32 cellular contexts compared by ENCODE assay signal in genomic region chr1:205217418-205217817, GRCh38.
"Had no signal": no experiment of that assay in that cellular context is flagged by ENCODE, and none has a peak within 500 bp of the region (broad histone marks: within the 10 kb centered on the region; RNA-seq: fewer than 3 reads in every experiment).

No MANE protein-coding gene starts in this region.

- DNase-seq: activated CD4-positive, alpha-beta memory T cell treated with anti-CD3 and anti-CD28 coated beads, Interleukin-2, amount 10 ng/mL, durations not matched to agents 7 days and 5 days; activated CD4-positive, alpha-beta T cell treated with anti-CD3 and anti-CD28 coated beads for 36 hours; activated CD4-positive, alpha-beta T cell treated with anti-CD3 and anti-CD28 coated beads, Interleukin-2, amount 10 ng/mL, durations not matched to agents 24 days and 14 days; activated CD4-positive, alpha-beta T cell treated with anti-CD3 and anti-CD28 coated beads, Interleukin-2, amount 50 U/mL, for 4 hours; activated CD4-positive, CD25-positive, alpha-beta regulatory T cell; activated CD4-positive, CD25-positive, alpha-beta regulatory T cell treated with anti-CD3 and anti-CD28 coated beads, Interleukin-2, amount 50 U/mL, for 72 hours; activated CD8-positive, alpha-beta memory T cell treated with anti-CD3 and anti-CD28 coated beads, Interleukin-2, amount 50 U/mL, for 48 hours; activated gamma-delta T cell; activated naive CD4-positive, alpha-beta T cell; activated naive CD4-positive, alpha-beta T cell treated with anti-CD3 and anti-CD28 coated beads, Interleukin-2, amount 10 ng/mL, durations not matched to agents 7 days and 5 days; activated naive CD8-positive, alpha-beta T cell treated with anti-CD3 and anti-CD28 coated beads, Interleukin-2, amount 10 ng/mL, durations not matched to agents 7 days and 5 days; activated T-cell treated with anti-CD3 and anti-CD28 coated beads for 4 hours; activated T-cell treated with anti-CD3 and anti-CD28 coated beads, Interleukin-2, amount 50 U/mL, for 24 hours; activated T-cell treated with anti-CD3 and anti-CD28 coated beads, Interleukin-2, amount 50 U/mL, for 72 hours; central memory CD4-positive, alpha-beta T cell; cerebellar nuclear complex; colonic mucosa; effector memory CD4-positive, alpha-beta T cell; endodermal cell; foreskin keratinocyte; heart right ventricle; T-helper 1 cell; T-helper 17 cell; T1000 had no signal

- ATAC-seq: activated CD4-positive, alpha-beta T cell treated with anti-CD3 and anti-CD28 coated beads for 36 hours; activated naive CD4-positive, alpha-beta T cell treated with anti-CD3 and anti-CD28 coated beads, Interleukin-2, amount 50 U/mL, for 72 hours; activated T-cell treated with anti-CD3 and anti-CD28 coated beads, Interleukin-2, amount 50 U/mL, for 72 hours; esophagus mucosa; foreskin keratinocyte; gastroesophageal sphincter; heart right ventricle; T-helper 17 cell had no signal

- H3K27ac ChIP-seq: ascending aorta, breast epithelium, cardiac muscle cell, colonic mucosa, foreskin keratinocyte, gastroesophageal sphincter, heart right ventricle had no signal

- H3K36me3 Mint-ChIP-seq: activated naive CD4-positive, alpha-beta T cell treated with anti-CD3 and anti-CD28 coated beads, Interleukin-2, amount 10 ng/mL, durations not matched to agents 7 days and 5 days; activated naive CD4-positive, alpha-beta T cell treated with anti-CD3 and anti-CD28 coated beads, Interleukin-2, amount 50 U/mL, for 72 hours; activated naive CD8-positive, alpha-beta T cell treated with anti-CD3 and anti-CD28 coated beads, Interleukin-2, amount 10 ng/mL, durations not matched to agents 7 days and 5 days; brain had no signal

- H3K9me3 Mint-ChIP-seq: activated CD4-positive, alpha-beta memory T cell treated with anti-CD3 and anti-CD28 coated beads, Interleukin-2, amount 10 ng/mL, durations not matched to agents 7 days and 5 days; activated CD4-positive, alpha-beta T cell treated with anti-CD3 and anti-CD28 coated beads, Interleukin-2, amount 10 ng/mL, durations not matched to agents 24 days and 14 days; activated naive CD4-positive, alpha-beta T cell treated with anti-CD3 and anti-CD28 coated beads, Interleukin-2, amount 10 ng/mL, durations not matched to agents 7 days and 5 days; activated naive CD4-positive, alpha-beta T cell treated with anti-CD3 and anti-CD28 coated beads, Interleukin-2, amount 50 U/mL, for 72 hours; activated naive CD8-positive, alpha-beta T cell treated with anti-CD3 and anti-CD28 coated beads, Interleukin-2, amount 10 ng/mL, durations not matched to agents 7 days and 5 days; activated T-cell treated with anti-CD3 and anti-CD28 coated beads, Interleukin-2, amount 50 U/mL, for 24 hours; activated T-cell treated with anti-CD3 and anti-CD28 coated beads, Interleukin-2, amount 50 U/mL, for 72 hours; endodermal cell; T-helper 2 cell treated with Interferon-gamma antibody and Interleukin-4, amounts not matched to agents 5 μg/mL and 100 μg/mL, for 36 hours had no signal

- H3K4me1 ChIP-seq: ascending aorta, breast epithelium, colonic mucosa, foreskin keratinocyte, gastroesophageal sphincter had no signal

- H3K4me3 ChIP-seq: ascending aorta, breast epithelium, cardiac muscle cell, colonic mucosa, gastroesophageal sphincter, heart right ventricle had no signal

- H3K27me3 ChIP-seq: ascending aorta, breast epithelium, cardiac muscle cell, colonic mucosa, foreskin keratinocyte had no signal

- H3K4me3 Mint-ChIP-seq: activated CD4-positive, alpha-beta memory T cell treated with anti-CD3 and anti-CD28 coated beads, Interleukin-2, amount 10 ng/mL, durations not matched to agents 7 days and 5 days; activated CD4-positive, alpha-beta T cell treated with anti-CD3 and anti-CD28 coated beads for 36 hours; activated CD4-positive, alpha-beta T cell treated with anti-CD3 and anti-CD28 coated beads, Interleukin-2, amount 10 ng/mL, durations not matched to agents 24 days and 14 days; activated naive CD4-positive, alpha-beta T cell treated with anti-CD3 and anti-CD28 coated beads, Interleukin-2, amount 10 ng/mL, durations not matched to agents 7 days and 5 days; activated naive CD8-positive, alpha-beta T cell treated with anti-CD3 and anti-CD28 coated beads, Interleukin-2, amount 10 ng/mL, durations not matched to agents 7 days and 5 days; activated T-cell treated with anti-CD3 and anti-CD28 coated beads, Interleukin-2, amount 50 U/mL, for 24 hours; activated T-cell treated with anti-CD3 and anti-CD28 coated beads, Interleukin-2, amount 50 U/mL, for 72 hours; brain; endodermal cell; T-helper 17 cell; T-helper 2 cell treated with Interferon-gamma antibody and Interleukin-4, amounts not matched to agents 5 μg/mL and 100 μg/mL, for 36 hours had no signal

- H3K36me3 ChIP-seq: ascending aorta, breast epithelium, cardiac muscle cell, colonic mucosa, gastroesophageal sphincter, heart right ventricle had no signal

- H3K9me3 ChIP-seq: ascending aorta, breast epithelium, colonic mucosa, gastroesophageal sphincter, heart right ventricle had no signal

- H3K4me1 Mint-ChIP-seq: endodermal cell had no signal

- H3K27ac Mint-ChIP-seq: activated CD4-positive, alpha-beta memory T cell treated with anti-CD3 and anti-CD28 coated beads, Interleukin-2, amount 10 ng/mL, durations not matched to agents 7 days and 5 days; activated CD4-positive, alpha-beta T cell treated with anti-CD3 and anti-CD28 coated beads for 36 hours; activated CD4-positive, alpha-beta T cell treated with anti-CD3 and anti-CD28 coated beads, Interleukin-2, amount 10 ng/mL, durations not matched to agents 24 days and 14 days; activated naive CD4-positive, alpha-beta T cell treated with anti-CD3 and anti-CD28 coated beads, Interleukin-2, amount 10 ng/mL, durations not matched to agents 7 days and 5 days; activated naive CD4-positive, alpha-beta T cell treated with anti-CD3 and anti-CD28 coated beads, Interleukin-2, amount 50 U/mL, for 72 hours; activated naive CD8-positive, alpha-beta T cell treated with anti-CD3 and anti-CD28 coated beads, Interleukin-2, amount 10 ng/mL, durations not matched to agents 7 days and 5 days; activated T-cell treated with anti-CD3 and anti-CD28 coated beads, Interleukin-2, amount 50 U/mL, for 24 hours; activated T-cell treated with anti-CD3 and anti-CD28 coated beads, Interleukin-2, amount 50 U/mL, for 72 hours; brain; endodermal cell; T-helper 17 cell; T-helper 2 cell treated with Interferon-gamma antibody and Interleukin-4, amounts not matched to agents 5 μg/mL and 100 μg/mL, for 36 hours had no signal
